In genomic region chr4:114378306-114378903, GRCh38 we compare ENCODE assay signal across 11 cellular contexts.
DNase-seq lines count a peak whose midpoint lies in the region; ATAC-seq and TF ChIP-seq lines count a peak whose summit lies in the region.
"Had no signal": no experiment of that assay in that cellular context is flagged by ENCODE, and none has a peak within 500 bp of the region (broad histone marks: within the 10 kb centered on the region; RNA-seq: fewer than 3 reads in every experiment).

No MANE protein-coding gene starts in this region.

- H3K4me1 Mint-ChIP-seq in activated T-cell treated with anti-CD3 and anti-CD28 coated beads, Interleukin-2, amount 50 U/mL, for 24 hours (ENCODE audit: low read depth): no peaks in the 10 kb centered on the region

- H3K9me3 ChIP-seq in heart right ventricle: no peaks in the 10 kb centered on the region
- no peaks in the 10 kb centered on the region for H3K9me3 ChIP-seq in right atrium auricular region
- no peaks in the 10 kb centered on the region for H3K9me3 ChIP-seq in RWPE2 (ENCODE audit: severe bottlenecking)
- H3K9me3 ChIP-seq in upper lobe of right lung: no peaks in the 10 kb centered on the region
- no peaks in the 10 kb centered on the region for H3K9me3 ChIP-seq in neuronal stem cell (replicated peaks in 1 of 2; ENCODE audit: control insufficient read depth in 2 of 2, insufficient read depth in 1 of 2, low read depth in 1 of 2, low read length in 2 of 2)

- H3K4me2 ChIP-seq in neuronal stem cell (ENCODE audit: insufficient read depth, low read length, poor library complexity, severe bottlenecking): no peak overlapping the region
- H3K4me2 ChIP-seq: PC-9 had no signal

- no peak overlapping the region for H2BK12ac ChIP-seq in neuronal stem cell (ENCODE audit: low read length)

- no peak overlapping the region for H4K91ac ChIP-seq in neuronal stem cell (ENCODE audit: low read depth, low read length, poor library complexity)

- no peak overlapping the region for H2BK120ac ChIP-seq in neuronal stem cell (ENCODE audit: low read depth, low read length)

- no peak overlapping the region for H3K14ac ChIP-seq in neuronal stem cell (ENCODE audit: low read length)

- H2BK15ac ChIP-seq in neuronal stem cell (ENCODE audit: low read length): no peak overlapping the region

- no peak overlapping the region for H2AK5ac ChIP-seq in neuronal stem cell (ENCODE audit: low read depth, low read length)

- H3K27me3 ChIP-seq in heart right ventricle (no peaks in the 10 kb centered on the region), right atrium auricular region (no peaks in the 10 kb centered on the region), RWPE2 (ENCODE audit: insufficient read depth, poor library complexity, severe bottlenecking) (no peaks in the 10 kb centered on the region), upper lobe of right lung (no peaks in the 10 kb centered on the region), neuronal stem cell (ENCODE audit: control insufficient read depth in 3 of 3, insufficient read depth in 3 of 3, low read depth in 1 of 3, low read length in 3 of 3) (no peaks in the 10 kb centered on the region)

- no peaks in the 10 kb centered on the region for H3K9me3 Mint-ChIP-seq in activated T-cell treated with anti-CD3 and anti-CD28 coated beads, Interleukin-2, amount 50 U/mL, for 24 hours

- H3K4me3 ChIP-seq in heart right ventricle (no peak overlapping the region), right atrium auricular region (no peak overlapping the region), RWPE2 (ENCODE audit: severe bottlenecking) (no peak overlapping the region), fibroblast of pulmonary artery (replicated peaks; ENCODE audit: low read depth, low read length) (no peak overlapping the region), upper lobe of right lung (no peak overlapping the region), neuronal stem cell (ENCODE audit: low read length in 2 of 2) (no peak overlapping the region)
- H3K4me3 ChIP-seq: PC-9 had no signal

- no peaks in the 10 kb centered on the region for H3K4me1 ChIP-seq in heart right ventricle
- no peaks in the 10 kb centered on the region for H3K4me1 ChIP-seq in right atrium auricular region
- H3K4me1 ChIP-seq in RWPE2 (ENCODE audit: insufficient read depth, poor library complexity, severe bottlenecking): no peaks in the 10 kb centered on the region
- no peaks in the 10 kb centered on the region for H3K4me1 ChIP-seq in upper lobe of right lung
- H3K4me1 ChIP-seq in neuronal stem cell (ENCODE audit: control insufficient read depth in 2 of 2, insufficient read depth in 1 of 2, low read depth in 1 of 2, low read length in 2 of 2): peaks cover 0 to 2% of the 10 kb centered on the region in 2 donors

- H3K23ac ChIP-seq in neuronal stem cell (ENCODE audit: low read depth, low read length, poor library complexity): no peak overlapping the region

- H3K36me3 ChIP-seq in heart right ventricle: no peaks in the 10 kb centered on the region
- no peaks in the 10 kb centered on the region for H3K36me3 ChIP-seq in right atrium auricular region
- no peaks in the 10 kb centered on the region for H3K36me3 ChIP-seq in RWPE2 (ENCODE audit: low read depth)
- H3K36me3 ChIP-seq in upper lobe of right lung: no peaks in the 10 kb centered on the region
- no peaks in the 10 kb centered on the region for H3K36me3 ChIP-seq in neuronal stem cell (replicated peaks in 1 of 2; ENCODE audit: control insufficient read depth in 2 of 2, insufficient read depth in 2 of 2, low read length in 2 of 2)

- H3K4me3 Mint-ChIP-seq in activated T-cell treated with anti-CD3 and anti-CD28 coated beads, Interleukin-2, amount 50 U/mL, for 24 hours: no peak overlapping the region

- H3K4ac ChIP-seq in neuronal stem cell (ENCODE audit: low read length): no peak overlapping the region

- 60 to 61% methylated on average over 4 of the region's 4 CpGs for WGBS in heart right ventricle, 2 donors
- WGBS in neuronal stem cell (ENCODE audit: extremely low coverage in 2 of 2, insufficient read length in 2 of 2, insufficient replicate concordance in 1 of 2), 2 donors: no CpG with 5 or more reads among the region's 4 CpGs

- H2AFZ ChIP-seq in neuronal stem cell (ENCODE audit: low read length): no peak overlapping the region
- H2AFZ ChIP-seq: PC-9 had no signal

- H2BK5ac ChIP-seq in neuronal stem cell (ENCODE audit: low read length): no peak overlapping the region

- H3K27ac Mint-ChIP-seq in activated T-cell treated with anti-CD3 and anti-CD28 coated beads, Interleukin-2, amount 50 U/mL, for 24 hours: no peak overlapping the region

- no peaks in the 10 kb centered on the region for H3K36me3 Mint-ChIP-seq in activated T-cell treated with anti-CD3 and anti-CD28 coated beads, Interleukin-2, amount 50 U/mL, for 24 hours (ENCODE audit: low read depth)

- H3K18ac ChIP-seq in neuronal stem cell (ENCODE audit: low read length): no peak overlapping the region

- peaks cover 12% of the 10 kb centered on the region for H3K27me3 Mint-ChIP-seq in activated T-cell treated with anti-CD3 and anti-CD28 coated beads, Interleukin-2, amount 50 U/mL, for 24 hours

- H3K9ac ChIP-seq in neuronal stem cell (ENCODE audit: low read depth, low read length, poor library complexity): no peak overlapping the region

- ATAC-seq in heart right ventricle: no peak
- peak; percentile 66; the same call in 2 of the 3 replicates for ATAC-seq in RWPE2 (ENCODE audit: low read depth)
- ATAC-seq in upper lobe of right lung: no peak
- ATAC-seq: esophagus mucosa had no signal

- TF ChIP-seq CTCF in heart right ventricle (IDR thresholded peaks at IDR 0.05): peak in 7 of 9 donors; percentile 8 to 69 (median 55)
- TF ChIP-seq CTCF in right atrium auricular region (IDR thresholded peaks at IDR 0.05): peak in 1 of 2 donors; percentile 53
- peak; percentile 94 for TF ChIP-seq CTCF in RWPE2 (IDR thresholded peaks at IDR 0.05; ENCODE audit: poor library complexity, severe bottlenecking)
- peak; percentile 62 for TF ChIP-seq CTCF in fibroblast of pulmonary artery (IDR thresholded peaks at IDR 0.05; ENCODE audit: low read length, missing control alignments)
- peak; percentile 29 for TF ChIP-seq CTCF in upper lobe of right lung (IDR thresholded peaks at IDR 0.05)

- H3K27ac ChIP-seq in heart right ventricle (no peak overlapping the region), right atrium auricular region (no peak overlapping the region), RWPE2 (ENCODE audit: poor library complexity, severe bottlenecking) (no peak overlapping the region), upper lobe of right lung (no peak overlapping the region), neuronal stem cell (replicated peaks; ENCODE audit: low read length) (no peak overlapping the region)
- H3K27ac ChIP-seq: HL-60, PC-9 had no signal

- H4K8ac ChIP-seq in neuronal stem cell (ENCODE audit: low read depth, low read length): no peak overlapping the region

- DNase-seq in heart right ventricle: no peak
- no peak for DNase-seq in right atrium auricular region (ENCODE audit: low spot score)
- DNase-seq in RWPE2 (ENCODE audit: low spot score): no peak
- peak; percentile 68 for DNase-seq in fibroblast of pulmonary artery (ENCODE audit: low read depth)
- DNase-seq in upper lobe of right lung: no peak
- no peak for DNase-seq in NCI-H146 (lab: John Stamatoyannopoulos, UW)
- DNase-seq in activated T-cell treated with anti-CD3 and anti-CD28 coated beads, Interleukin-2, amount 50 U/mL, for 24 hours: no peak
- DNase-seq in neuronal stem cell (ENCODE audit: low spot score): no peak

- intact Hi-C loops in heart right ventricle (cut with DNase I): loop anchor here in 7 of 10 donors (2.0 to 10.0 kb wide), 8 partner anchors 164 to 984 kb away; no protein-coding TSS in a partner anchor
- intact Hi-C loops in upper lobe of right lung (cut with DNase I): no loop called here

- H3K79me1 ChIP-seq in neuronal stem cell (ENCODE audit: low read depth, low read length): no peaks in the 10 kb centered on the region
